24 cellular contexts compared by ENCODE assay signal in genomic region chr4:186296481-186296880, GRCh38. TPM values are rescaled to one million over a fixed set of nuclear protein-coding genes. Genes with fewer than 3 reads are reported as not detected.
"Had no signal": no experiment of that assay in that cellular context is flagged by ENCODE, and none has a peak within 500 bp of the region (broad histone marks: within the 10 kb centered on the region; RNA-seq: fewer than 3 reads in every experiment).

No MANE protein-coding gene starts in this region.

- H3K9ac ChIP-seq: SK-N-SH had no signal

- H3K27me3 ChIP-seq: Peyer's patch, SJCRH30 had no signal

- H3K4me1 ChIP-seq: Peyer's patch, SJCRH30 had no signal

- H3K4me1 Mint-ChIP-seq: activated naive CD8-positive, alpha-beta T cell treated with anti-CD3 and anti-CD28 coated beads for 36 hours had no signal

- ATAC-seq: activated CD8-positive, alpha-beta T cell treated with anti-CD3 and anti-CD28 coated beads, Interleukin-2, amount 10 ng/mL, durations not matched to agents 7 days and 5 days; T-helper 17 cell had no signal

- H3K4me2 ChIP-seq: SK-N-SH had no signal

- H3K9me3 Mint-ChIP-seq: activated naive CD8-positive, alpha-beta T cell treated with anti-CD3 and anti-CD28 coated beads for 36 hours; activated T-cell treated with anti-CD3 and anti-CD28 coated beads, Interleukin-2, amount 50 U/mL, for 24 hours; activated T-helper 1 cell treated with anti-CD3 and anti-CD28 coated beads, Interleukin-12 subunit alpha, Interleukin-12 subunit beta, Interleukin-2, Interleukin-4 antibody, amounts not matched to agents 30 ng/mL and 10 ng/mL and 1 ng/mL, durations not matched to agents 14 hours and 24 hours and 36 hours; WTC11 had no signal

- H3K36me3 ChIP-seq: Peyer's patch, SJCRH30 had no signal

- H3K4me3 ChIP-seq: K562, Peyer's patch, SJCRH30 had no signal

- H3K27ac Mint-ChIP-seq: activated CD8-positive, alpha-beta T cell treated with anti-CD3 and anti-CD28 coated beads, Interleukin-2, amount 10 ng/mL, durations not matched to agents 7 days and 5 days; activated naive CD8-positive, alpha-beta T cell treated with anti-CD3 and anti-CD28 coated beads for 36 hours; activated T-cell treated with anti-CD3 and anti-CD28 coated beads, Interleukin-2, amount 50 U/mL, for 24 hours; activated T-helper 1 cell treated with anti-CD3 and anti-CD28 coated beads, Interleukin-12 subunit alpha, Interleukin-12 subunit beta, Interleukin-2, Interleukin-4 antibody, amounts not matched to agents 30 ng/mL and 10 ng/mL and 1 ng/mL, durations not matched to agents 14 hours and 24 hours and 36 hours; T-helper 17 cell; WTC11 had no signal

- FAIRE-seq: bronchial epithelial cell had no signal

- H3K27ac ChIP-seq: Peyer's patch, RWPE1, SJCRH30 had no signal

- H3K9me3 ChIP-seq: Peyer's patch, SJCRH30, SK-N-SH had no signal

- H3K4me3 Mint-ChIP-seq: activated CD8-positive, alpha-beta T cell treated with anti-CD3 and anti-CD28 coated beads, Interleukin-2, amount 10 ng/mL, durations not matched to agents 7 days and 5 days; activated naive CD8-positive, alpha-beta T cell treated with anti-CD3 and anti-CD28 coated beads for 36 hours; activated T-cell treated with anti-CD3 and anti-CD28 coated beads, Interleukin-2, amount 50 U/mL, for 24 hours; activated T-helper 1 cell treated with anti-CD3 and anti-CD28 coated beads, Interleukin-12 subunit alpha, Interleukin-12 subunit beta, Interleukin-2, Interleukin-4 antibody, amounts not matched to agents 30 ng/mL and 10 ng/mL and 1 ng/mL, durations not matched to agents 14 hours and 24 hours and 36 hours; T-helper 17 cell; WTC11 had no signal

- H3K36me3 Mint-ChIP-seq: activated naive CD8-positive, alpha-beta T cell treated with anti-CD3 and anti-CD28 coated beads for 36 hours; WTC11 had no signal

- DNase-seq: activated CD4-positive, alpha-beta T cell treated with anti-CD3 and anti-CD28 coated beads for 48 hours; activated CD4-positive, alpha-beta T cell treated with anti-CD3 and anti-CD28 coated beads, Interleukin-2, amount 50 U/mL, for 4 hours; activated CD4-positive, CD25-positive, alpha-beta regulatory T cell treated with anti-CD3 and anti-CD28 coated beads, Interleukin-2, amount 50 U/mL, for 72 hours; activated CD8-positive, alpha-beta T cell treated with anti-CD3 and anti-CD28 coated beads, Interleukin-2, amount 10 ng/mL, durations not matched to agents 7 days and 5 days; activated effector memory CD4-positive, alpha-beta T cell treated with anti-CD3 and anti-CD28 coated beads, Interleukin-2, amount 50 U/mL, for 16 hours; activated naive CD4-positive, alpha-beta T cell treated with Interleukin-2 at 50 U/mL for 16 hours; activated naive CD8-positive, alpha-beta T cell treated with anti-CD3 and anti-CD28 coated beads for 36 hours; activated T-cell treated with anti-CD3 and anti-CD28 coated beads, Interleukin-2, amount 50 U/mL, for 24 hours; central memory CD4-positive, alpha-beta T cell; NCI-H1048; NCI-H510A; Peyer's patch; Right ventricle myocardium superior; T-helper 17 cell; T-helper 9 cell had no signal

RNA-seq across cellular contexts. Expression of gene F11, which starts 30.5 kb away (rescaled TPM):
- total RNA-seq: activated CD8-positive, alpha-beta T cell treated with anti-CD3 and anti-CD28 coated beads, Interleukin-2, amount 10 ng/mL, durations not matched to agents 7 days and 5 days; activated naive CD8-positive, alpha-beta T cell treated with anti-CD3 and anti-CD28 coated beads for 36 hours; activated T-helper 1 cell treated with anti-CD3 and anti-CD28 coated beads, Interleukin-12 subunit alpha, Interleukin-12 subunit beta, Interleukin-2, Interleukin-4 antibody, amounts not matched to agents 30 ng/mL and 10 ng/mL and 1 ng/mL, durations not matched to agents 14 hours and 24 hours and 36 hours; bronchial epithelial cell; chondrocyte; K562; M059J; T-helper 17 cell had no signal
- polyA plus RNA-seq: K562, SK-N-SH had no signal
